ENCODE assay signal across 18 cellular contexts in the genomic region with DNA sequence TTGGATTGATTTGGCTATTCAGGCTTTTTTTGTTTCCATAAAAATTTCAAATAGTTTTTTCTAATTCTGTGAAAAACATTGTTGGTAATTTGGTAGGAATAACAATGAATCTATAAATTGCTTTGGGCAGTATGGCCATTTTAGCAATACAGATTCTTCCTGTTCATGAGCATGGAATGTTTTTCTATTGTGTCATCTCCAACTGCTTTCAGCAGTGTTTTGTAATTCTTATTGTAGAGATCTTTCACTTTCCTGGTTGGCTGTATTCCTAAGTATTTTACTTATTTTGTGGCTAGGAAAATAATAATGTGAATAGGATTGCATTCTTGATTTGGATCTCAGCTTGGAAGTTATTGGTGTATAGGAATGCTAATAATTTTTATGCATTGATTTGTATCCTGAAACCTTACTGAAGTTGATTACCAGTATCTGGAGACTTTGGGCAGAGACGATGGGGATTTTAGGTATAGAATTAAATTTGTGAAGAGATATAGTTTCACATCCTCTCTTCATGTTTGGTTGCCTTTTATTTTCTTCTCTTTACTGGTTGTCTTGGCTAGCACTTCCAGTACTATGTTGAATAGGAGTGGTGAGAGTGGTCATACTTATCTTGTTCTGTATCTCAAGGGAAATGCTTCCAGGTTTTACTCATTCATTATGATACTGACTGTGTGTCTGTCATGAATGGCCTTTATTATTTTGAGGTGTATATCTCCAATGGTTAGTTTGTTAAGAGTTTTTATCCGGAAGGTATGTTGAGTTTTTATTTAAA. TPM values are rescaled to one million over a fixed set of nuclear protein-coding genes. Genes with fewer than 3 reads are reported as not detected.
DNase-seq lines count a peak whose midpoint lies in the region; ATAC-seq and TF ChIP-seq lines count a peak whose summit lies in the region.
"Had no signal": no experiment of that assay in that cellular context is flagged by ENCODE, and none has a peak within 500 bp of the region (broad histone marks: within the 10 kb centered on the region; RNA-seq: fewer than 3 reads in every experiment).

No MANE protein-coding gene starts in this region.

- H3K4me1 ChIP-seq in neural progenitor cell = no peaks in the 10 kb centered on the region
- H3K4me1 ChIP-seq: colonic mucosa, left ventricle myocardium inferior, testis had no signal

- peak overlapping the region; percentile 56 for H3K4me3 Mint-ChIP-seq in HFFc6
- H3K4me3 Mint-ChIP-seq in MCF 10A (ENCODE audit: unreplicated experiment) = peak overlapping the region; percentile 67
- H3K4me3 Mint-ChIP-seq in neural progenitor cell = no peak overlapping the region
- H3K4me3 Mint-ChIP-seq: activated naive CD8-positive, alpha-beta T cell treated with anti-CD3 and anti-CD28 coated beads, Interleukin-2, amount 50 U/mL, for 24 hours; activated T-cell treated with anti-CD3 and anti-CD28 coated beads, Interleukin-2, amount 50 U/mL, for 72 hours; naive thymus-derived CD8-positive, alpha-beta T cell had no signal

- ATAC-seq in HG03175 (IDR thresholded peaks at IDR 0.05; ENCODE audit: unreplicated experiment) (no peak), GM18873 (IDR thresholded peaks at IDR 0.05; ENCODE audit: low FRiP score, unreplicated experiment) (no peak)
- ATAC-seq: activated naive CD8-positive, alpha-beta T cell treated with anti-CD3 and anti-CD28 coated beads, Interleukin-2, amount 50 U/mL, for 24 hours; activated T-cell treated with anti-CD3 and anti-CD28 coated beads, Interleukin-2, amount 50 U/mL, for 72 hours; esophagus mucosa; naive thymus-derived CD8-positive, alpha-beta T cell had no signal

- no peak overlapping the region for H3K27ac ChIP-seq in neural progenitor cell
- H3K27ac ChIP-seq: colonic mucosa, left ventricle myocardium inferior, testis had no signal

- no peaks in the 10 kb centered on the region for H3K79me2 ChIP-seq in neural progenitor cell (ENCODE audit: low read depth)

- peak; percentile 56 for DNase-seq in AG09309 (ENCODE audit: low read depth)
- peak; percentile 76 for DNase-seq in HFFc6
- DNase-seq in MCF 10A (ENCODE audit: unreplicated experiment) = peak; percentile 58
- peak; percentile 8 for DNase-seq in hepatic stellate cell (ENCODE audit: low spot score)
- DNase-seq in GOT3 (lab: John Stamatoyannopoulos, UW) = no peak
- no peak for DNase-seq in neural progenitor cell (ENCODE audit: low spot score)
- DNase-seq: activated CD4-positive, alpha-beta T cell treated with anti-CD3 and anti-CD28 coated beads for 48 hours; activated naive CD8-positive, alpha-beta T cell treated with anti-CD3 and anti-CD28 coated beads, Interleukin-2, amount 50 U/mL, for 24 hours; activated T-cell treated with anti-CD3 and anti-CD28 coated beads, Interleukin-2, amount 50 U/mL, for 72 hours; colonic mucosa; KBM-7; left ventricle myocardium inferior; naive thymus-derived CD8-positive, alpha-beta T cell; T1000; testis had no signal

- H3K4me1 Mint-ChIP-seq in HFFc6 (ENCODE audit: low read depth) (peaks cover 36% of the 10 kb centered on the region), MCF 10A (ENCODE audit: insufficient read depth, unreplicated experiment) (peaks cover 34% of the 10 kb centered on the region), neural progenitor cell (no peaks in the 10 kb centered on the region)
- H3K4me1 Mint-ChIP-seq: activated naive CD8-positive, alpha-beta T cell treated with anti-CD3 and anti-CD28 coated beads, Interleukin-2, amount 50 U/mL, for 24 hours had no signal

- CTCF ChIA-PET in MCF 10A (lab: Yijun Ruan, JAX) = interaction anchor here (0.6 kb wide), 1 partner anchor 464 kb away, joined by 3 read pairs; no protein-coding TSS in a partner anchor

- no peaks in the 10 kb centered on the region for H3K27me3 ChIP-seq in neural progenitor cell
- H3K27me3 ChIP-seq: colonic mucosa, testis had no signal

- no peak overlapping the region for H3K9ac ChIP-seq in neural progenitor cell

- no peaks in the 10 kb centered on the region for H4K20me1 ChIP-seq in neural progenitor cell (ENCODE audit: low read depth)

- H3K36me3 ChIP-seq in neural progenitor cell = no peaks in the 10 kb centered on the region
- H3K36me3 ChIP-seq: colonic mucosa, left ventricle myocardium inferior had no signal

- H3K27me3 Mint-ChIP-seq in HFFc6 (ENCODE audit: insufficient read depth) (peaks cover 7% of the 10 kb centered on the region; the same call in 1 of the 2 replicates), MCF 10A (ENCODE audit: insufficient read depth, unreplicated experiment) (no peaks in the 10 kb centered on the region), neural progenitor cell (ENCODE audit: insufficient read depth, low read depth) (peaks cover 2% of the 10 kb centered on the region)

- H3K4me3 ChIP-seq in AG09309 (ENCODE audit: control insufficient read depth, low read depth, low read length) (no peak overlapping the region), neural progenitor cell (no peak overlapping the region)
- H3K4me3 ChIP-seq: colonic mucosa, left ventricle myocardium inferior, testis had no signal

- H3K27ac Mint-ChIP-seq in HFFc6 (peak overlapping the region; percentile 74), MCF 10A (ENCODE audit: low read depth, unreplicated experiment) (peak overlapping the region; percentile 96), neural progenitor cell (no peak overlapping the region)
- H3K27ac Mint-ChIP-seq: activated naive CD8-positive, alpha-beta T cell treated with anti-CD3 and anti-CD28 coated beads, Interleukin-2, amount 50 U/mL, for 24 hours; activated T-cell treated with anti-CD3 and anti-CD28 coated beads, Interleukin-2, amount 50 U/mL, for 72 hours; naive thymus-derived CD8-positive, alpha-beta T cell had no signal

- no peaks in the 10 kb centered on the region for H3F3A ChIP-seq in neural progenitor cell (ENCODE audit: low read depth)

- H3K36me3 Mint-ChIP-seq in HFFc6 (ENCODE audit: low read depth) = 0 out of 2 replicates have a peak, but pooled peaks cover 8% of the 10 kb centered on the region
- H3K36me3 Mint-ChIP-seq in MCF 10A (ENCODE audit: insufficient read depth, unreplicated experiment) = no peaks in the 10 kb centered on the region
- H3K36me3 Mint-ChIP-seq in neural progenitor cell = no peaks in the 10 kb centered on the region

- TSS peak; percentile 70 for BruUV-seq in MCF 10A (replicated peaks; lab: Mats Ljungman, UMichigan)

- no peak overlapping the region for H2AFZ ChIP-seq in neural progenitor cell (replicated peaks)

- peaks cover 4% of the 10 kb centered on the region for H3K9me3 ChIP-seq in neural progenitor cell (ENCODE audit: low read depth)
- H3K9me3 ChIP-seq: colonic mucosa, testis had no signal

- POLR2A ChIA-PET in MCF 10A (lab: Yijun Ruan, JAX) = interaction anchor here (1.0 kb wide), 1 partner anchor 26 kb away, joined by 3 read pairs; no protein-coding TSS in a partner anchor

- intact Hi-C loops in MCF 10A (cut with micrococcal nuclease) = no loop called here

- H3K4me2 ChIP-seq in neural progenitor cell = no peak overlapping the region

- TF ChIP-seq CTCF in AG09309 (IDR thresholded peaks at IDR 0.05; ENCODE audit: control insufficient read depth, insufficient read depth, low read depth, low read length, missing control alignments) (no peak), HFFc6 (IDR thresholded peaks at IDR 0.05) (no peak), MCF 10A (IDR thresholded peaks at IDR 0.05; ENCODE audit: unreplicated experiment) (no peak), neural progenitor cell (IDR thresholded peaks at IDR 0.05) (no peak)

- H3K9me3 Mint-ChIP-seq in HFFc6 = peaks cover 19% of the 10 kb centered on the region; the same call in 1 of the 2 replicates
- peaks cover 20% of the 10 kb centered on the region for H3K9me3 Mint-ChIP-seq in MCF 10A (ENCODE audit: unreplicated experiment)
- peaks cover 2% of the 10 kb centered on the region for H3K9me3 Mint-ChIP-seq in neural progenitor cell

RNA-seq across cellular contexts. Expression of gene DRAM2, which starts 57.3 kb away (rescaled TPM):
- 10 to 100 TPM; 23.6 to 32.0 (median 28.9) TPM for total RNA-seq in HFFc6 (2021; fragmentation: NEBNext Ultra II Directional; extraction: Animal tissue kit (Norgen Biotek cat#: 25700))
- total RNA-seq in MCF 10A (2022) (30.5 and 32.1 TPM in 2 replicates), neural progenitor cell (ENCODE audit: low replicate concordance) (85.9 and 145 TPM in 2 replicates)

RNA-seq across cellular contexts. Expression of gene CEPT1, which starts 57.4 kb away (rescaled TPM):
- total RNA-seq in HFFc6 (2021; fragmentation: NEBNext Ultra II Directional; extraction: Animal tissue kit (Norgen Biotek cat#: 25700)) = 10 to 100 TPM; 26.5 to 38.9 (median 33.5) TPM
- 43.1 and 45.0 TPM in 2 replicates for total RNA-seq in MCF 10A (2022)
- total RNA-seq in neural progenitor cell (ENCODE audit: low replicate concordance) = 34.6 and 58.9 TPM in 2 replicates

Comparison
In these comparisons a context has a peak if more than half of its experiments do, and no peak if none do; other contexts are left out.
1. DNase-seq: peak in AG09309 (single experiment), HFFc6 (single experiment), MCF 10A (single experiment) and hepatic stellate cell (single experiment); none in GOT3 (single experiment) and neural progenitor cell (single experiment).